In the genomic region with DNA sequence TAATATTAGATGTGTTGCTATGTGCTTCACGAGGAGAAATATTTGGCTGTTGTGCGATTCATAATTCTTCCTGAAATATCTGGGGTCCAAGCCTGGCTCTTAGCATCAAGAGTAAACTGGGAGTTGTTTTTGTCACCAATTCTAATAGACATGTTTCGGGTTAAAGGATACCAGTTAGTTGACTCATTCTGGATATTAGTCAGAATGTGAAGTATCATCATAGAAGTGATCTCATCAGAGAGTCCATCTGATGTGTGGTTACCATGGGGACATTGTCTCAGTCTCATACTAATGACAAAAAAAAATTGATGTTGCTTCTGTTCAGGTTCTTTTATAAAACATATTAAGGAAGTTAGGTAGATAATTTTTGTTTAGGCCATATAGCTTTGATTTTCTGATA, we compare ENCODE assay signal across 10 cellular contexts. TPM values are rescaled to one million over a fixed set of nuclear protein-coding genes. Genes with fewer than 3 reads are reported as not detected.
DNase-seq lines count a peak whose midpoint lies in the region; ATAC-seq lines count a peak whose summit lies in the region.
"Had no signal": no experiment of that assay in that cellular context is flagged by ENCODE, and none has a peak within 500 bp of the region (broad histone marks: within the 10 kb centered on the region; RNA-seq: fewer than 3 reads in every experiment).

No MANE protein-coding gene starts in this region.

- intact Hi-C loops in left ventricle myocardium superior (cut with micrococcal nuclease): no loop called here

- peak; percentile 100 for ATAC-seq in GM18868 (IDR thresholded peaks at IDR 0.05; ENCODE audit: unreplicated experiment)
- peak; percentile 95 for ATAC-seq in HG03442 (IDR thresholded peaks at IDR 0.05; ENCODE audit: unreplicated experiment)
- ATAC-seq in GM19324 (IDR thresholded peaks at IDR 0.05; ENCODE audit: low FRiP score, unreplicated experiment): no peak
- ATAC-seq in left ventricle myocardium superior: no peak

- in situ Hi-C loops in ACHN (cut with HindIII; ENCODE audit: low pct_ligation_motif_present, low pct_unique_long_range_greater_than_20kb, low sequenced_read_pairs): no loop called here
- in situ Hi-C loops in KBM-7 (cut with MboI; ENCODE audit: low pct_unique_long_range_greater_than_20kb, low sequenced_read_pairs): no loop called here

- DNase-seq in ACHN (peak; percentile 57), dermis blood vessel endothelial cell (peak; percentile 64), NCI-H2029 (lab: John Stamatoyannopoulos, UW) (no peak), left ventricle myocardium superior (no peak), KBM-7 (no peak)
- DNase-seq: NCI-H1092, upper lobe of left lung had no signal

RNA-seq across cellular contexts. Expression of gene MTMR1, which starts 57.2 kb away (rescaled TPM):
- total RNA-seq in dermis blood vessel endothelial cell: 15.1 and 17.4 TPM in 2 replicates
- 20.7 TPM for total RNA-seq in left ventricle myocardium superior

Comparison
In these comparisons a context has a peak if more than half of its experiments do, and no peak if none do; other contexts are left out.
1. DNase-seq: peak in ACHN (single experiment) and dermis blood vessel endothelial cell (single experiment); none in NCI-H2029 (single experiment), left ventricle myocardium superior (single experiment) and KBM-7 (single experiment).
2. ATAC-seq: peak in GM18868 (single experiment) and HG03442 (single experiment); none in GM19324 (single experiment) and left ventricle myocardium superior (single experiment).